34 cellular contexts compared by ENCODE assay signal in the genomic region with DNA sequence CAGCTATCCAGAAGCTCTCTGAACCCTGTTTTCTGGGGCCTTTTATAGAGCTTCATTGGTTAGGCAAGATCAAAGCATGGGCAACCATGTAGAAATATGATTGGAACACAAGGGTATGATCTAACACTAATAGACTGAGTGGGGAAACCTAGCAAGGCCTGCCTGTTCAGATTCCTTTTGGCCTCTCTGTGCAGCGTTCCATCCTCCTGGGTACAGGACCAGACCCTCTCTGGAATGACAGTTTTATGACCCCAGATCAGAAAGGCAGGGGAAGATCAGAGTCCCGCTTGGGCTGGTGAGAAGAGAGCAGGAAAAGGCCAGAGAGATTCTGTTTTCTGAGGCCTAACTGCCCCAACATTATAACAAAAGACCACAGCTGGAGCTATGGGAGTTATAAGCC. TPM values are rescaled to one million over a fixed set of nuclear protein-coding genes. Genes with fewer than 3 reads are reported as not detected.
"Had no signal": no experiment of that assay in that cellular context is flagged by ENCODE, and none has a peak within 500 bp of the region (broad histone marks: within the 10 kb centered on the region; RNA-seq: fewer than 3 reads in every experiment).

No MANE protein-coding gene starts in this region.

- ATAC-seq: effector memory CD8-positive, alpha-beta T cell; esophagus mucosa; gastrocnemius medialis; left lung; natural killer cell; stimulated activated naive B cell treated with anti-CD40 and anti-IgM and Interleukin-4, amounts not matched to agents 10 μg/mL and 1 μg/mL and 100 μg/mL, for 72 hours; upper lobe of right lung had no signal

- H3K27me3 ChIP-seq: cardiac muscle cell, colonic mucosa, right atrium auricular region, testis, uterus had no signal

- H3K27ac Mint-ChIP-seq: dendritic cell treated with granulocyte-macrophage colony-stimulating factor and Interleukin-4, amounts not matched to agents 40 ng/mL and 50 ng/mL, for 4 days; effector memory CD8-positive, alpha-beta T cell; natural killer cell; stimulated activated naive B cell treated with anti-CD40 and anti-IgM and Interleukin-4, amounts not matched to agents 10 μg/mL and 1 μg/mL and 100 μg/mL, for 72 hours; stimulated activated naive CD8-positive, alpha-beta T cell treated with anti-CD3 and anti-CD28 coated beads, Interleukin-15, Interleukin-2, amounts not matched to agents 100 ng/mL and 50 ng/mL, for 24 hours had no signal

- H3K4me1 ChIP-seq: colonic mucosa, gastrocnemius medialis, parathyroid adenoma, prostate gland, uterus had no signal

- H3K4me1 Mint-ChIP-seq: central memory CD8-positive, alpha-beta T cell; neural crest cell had no signal

- FAIRE-seq: endometrium, kidney had no signal

- H3K4me3 Mint-ChIP-seq: central memory CD8-positive, alpha-beta T cell; dendritic cell treated with granulocyte-macrophage colony-stimulating factor and Interleukin-4, amounts not matched to agents 40 ng/mL and 50 ng/mL, for 4 days; effector memory CD8-positive, alpha-beta T cell; natural killer cell; neural crest cell; stimulated activated naive B cell treated with anti-CD40 and anti-IgM and Interleukin-4, amounts not matched to agents 10 μg/mL and 1 μg/mL and 100 μg/mL, for 72 hours; stimulated activated naive CD8-positive, alpha-beta T cell treated with anti-CD3 and anti-CD28 coated beads, Interleukin-15, Interleukin-2, amounts not matched to agents 100 ng/mL and 50 ng/mL, for 24 hours had no signal

- H2AFZ ChIP-seq: parathyroid adenoma had no signal

- H3K36me3 Mint-ChIP-seq: natural killer cell; stimulated activated naive B cell treated with anti-CD40 and anti-IgM and Interleukin-4, amounts not matched to agents 10 μg/mL and 1 μg/mL and 100 μg/mL, for 72 hours had no signal

- DNase-seq: colonic mucosa; effector memory CD8-positive, alpha-beta T cell; foreskin fibroblast; gastrocnemius medialis; head of caudate nucleus; kidney; left lung; natural killer cell; sigmoid colon; spleen; stimulated activated CD4-positive, alpha-beta T cell treated with anti-CD3 and anti-CD28 coated beads, Interleukin-2, amount 100 ng/mL, for 48 hours; stimulated activated naive B cell treated with anti-CD40 and anti-IgM and Interleukin-4, amounts not matched to agents 10 μg/mL and 1 μg/mL and 100 μg/mL, for 72 hours; testis; tibial artery; upper lobe of right lung; uterus had no signal

- H3K9me3 Mint-ChIP-seq: central memory CD8-positive, alpha-beta T cell; dendritic cell treated with granulocyte-macrophage colony-stimulating factor and Interleukin-4, amounts not matched to agents 40 ng/mL and 50 ng/mL, for 4 days; effector memory CD8-positive, alpha-beta T cell; natural killer cell; neural crest cell; stimulated activated naive B cell treated with anti-CD40 and anti-IgM and Interleukin-4, amounts not matched to agents 10 μg/mL and 1 μg/mL and 100 μg/mL, for 72 hours; stimulated activated naive CD8-positive, alpha-beta T cell treated with anti-CD3 and anti-CD28 coated beads, Interleukin-15, Interleukin-2, amounts not matched to agents 100 ng/mL and 50 ng/mL, for 24 hours had no signal

- H3K4me3 ChIP-seq: cardiac muscle cell, colonic mucosa, gastrocnemius medialis, left lung, prostate gland, right atrium auricular region, sigmoid colon, spleen, testis, tibial artery, upper lobe of right lung, uterus had no signal

- H3K9ac ChIP-seq: parathyroid adenoma had no signal

- H3K27ac ChIP-seq: cardiac muscle cell, colonic mucosa, gastrocnemius medialis, left lung, parathyroid adenoma, prostate gland, right atrium auricular region, sigmoid colon, spleen, testis, tibial artery, upper lobe of right lung, uterus had no signal

- H3K9me3 ChIP-seq: colonic mucosa, gastrocnemius medialis, left lung, prostate gland, right atrium auricular region, sigmoid colon, spleen, testis, tibial artery, upper lobe of right lung, uterus had no signal

- H3K79me2 ChIP-seq: parathyroid adenoma had no signal

- H3K36me3 ChIP-seq: cardiac muscle cell, colonic mucosa, gastrocnemius medialis, left lung, prostate gland, right atrium auricular region, sigmoid colon, spleen, tibial artery, upper lobe of right lung, uterus had no signal

RNA-seq across cellular contexts. Expression of gene OR10G7, which starts 37.5 kb away (rescaled TPM):
- total RNA-seq: cardiac muscle cell, chondrocyte, colonic mucosa, esophagus mucosa, gastrocnemius medialis, glomerular endothelial cell, kidney, left lung, lower leg skin, lung microvascular endothelial cell, mesenteric fat pad, mononuclear cell, natural killer cell, neural crest cell, osteoblast, prostate gland, right atrium auricular region, sigmoid colon, skeletal muscle tissue, spleen, testis, upper lobe of right lung, uterus had no signal
- polyA plus RNA-seq: cardiac muscle cell, sigmoid colon, spleen had no signal

RNA-seq across cellular contexts. Expression of gene OR10G8, which starts 52.0 kb away (rescaled TPM):
- total RNA-seq: cardiac muscle cell, chondrocyte, esophagus mucosa, gastrocnemius medialis, glomerular endothelial cell, kidney, left lung, lower leg skin, lung microvascular endothelial cell, mesenteric fat pad, mononuclear cell, natural killer cell, neural crest cell, osteoblast, right atrium auricular region, sigmoid colon, skeletal muscle tissue, spleen, upper lobe of right lung, uterus had no signal
- polyA plus RNA-seq: cardiac muscle cell, sigmoid colon, spleen had no signal

RNA-seq across cellular contexts. Expression of gene OR10G9, which starts 55.8 kb away (rescaled TPM):
- total RNA-seq: cardiac muscle cell, chondrocyte, esophagus mucosa, gastrocnemius medialis, glomerular endothelial cell, kidney, left lung, lower leg skin, lung microvascular endothelial cell, mesenteric fat pad, mononuclear cell, natural killer cell, neural crest cell, osteoblast, prostate gland, sigmoid colon, skeletal muscle tissue, spleen, upper lobe of right lung had no signal
- polyA plus RNA-seq: cardiac muscle cell, sigmoid colon, spleen had no signal
